ENCODE assay signal across 12 cellular contexts in the genomic region with DNA sequence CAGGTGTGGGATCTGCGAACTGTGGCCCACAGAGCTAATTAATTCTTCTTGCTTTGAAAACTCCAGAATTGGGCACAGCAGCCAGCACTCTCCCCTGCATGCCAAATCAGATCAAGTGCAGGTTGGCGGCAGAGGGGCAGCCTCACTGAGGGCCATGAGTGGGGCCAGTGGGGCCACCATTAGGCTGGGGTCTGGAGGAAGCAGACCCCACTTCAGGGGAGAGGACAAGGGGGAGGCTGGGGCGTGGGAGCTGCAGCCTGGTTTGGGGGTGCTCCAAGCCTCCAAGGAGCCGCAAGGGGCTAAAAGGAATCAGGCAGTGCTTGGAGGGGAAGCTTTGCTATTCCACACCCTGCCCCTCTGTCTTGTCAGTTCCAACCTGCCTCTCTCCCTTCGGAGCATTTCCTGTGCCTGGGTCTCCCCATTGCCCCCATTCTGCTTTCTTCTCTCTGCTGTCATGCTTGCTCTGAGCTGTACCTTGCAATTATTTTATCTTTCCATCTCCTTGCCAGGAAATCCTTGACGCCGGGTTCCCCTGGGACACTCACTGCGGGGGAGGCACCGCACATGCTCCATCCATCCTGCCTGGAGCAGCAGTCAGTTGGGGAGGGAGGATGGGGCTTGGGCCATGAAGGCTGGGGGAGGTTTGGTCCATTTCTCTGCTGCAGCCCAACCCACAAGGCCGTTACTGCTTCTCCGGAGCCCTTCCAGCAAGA. TPM values are rescaled to one million over a fixed set of nuclear protein-coding genes. Genes with fewer than 3 reads are reported as not detected.
DNase-seq lines count a peak whose midpoint lies in the region; ATAC-seq, FAIRE-seq and TF ChIP-seq lines count a peak whose summit lies in the region.
"Had no signal": no experiment of that assay in that cellular context is flagged by ENCODE, and none has a peak within 500 bp of the region (broad histone marks: within the 10 kb centered on the region; RNA-seq: fewer than 3 reads in every experiment).

No MANE protein-coding gene starts in this region.

- H3K79me1 ChIP-seq in H1 (ENCODE audit: low read depth, low read length) (no peaks in the 10 kb centered on the region), trophoblast cell (ENCODE audit: low read length) (no peaks in the 10 kb centered on the region)

- POLR2A ChIA-PET in Panc1 (lab: Charles Lee): interaction anchor here (0.7 kb wide), 1 partner anchor 60 kb away, joined by 4 read pairs; no protein-coding TSS in a partner anchor
- POLR2A ChIA-PET in H1 (lab: Charles Lee; ENCODE audit: partially characterized antibody): interaction anchor here (1.2 to 1.6 kb wide), 3 partner anchors 9 to 90 kb away, joined by 3 to 7 read pairs (median 3); no protein-coding TSS in a partner anchor

- H3K27ac ChIP-seq in Panc1 (ENCODE audit: low read length) (peak overlapping the region; percentile 100), H1 (ENCODE audit: low read depth, low read length) (no peak overlapping the region), trophoblast cell (ENCODE audit: low read depth, low read length) (no peak overlapping the region), psoas muscle (no peak overlapping the region)
- H3K27ac ChIP-seq: tibial artery had no signal

- H3K23me2 ChIP-seq in H1 (ENCODE audit: low read depth, low read length): peaks cover 4% of the 10 kb centered on the region; the same call in 1 of the 2 replicates

- H3K79me2 ChIP-seq in H1 (ENCODE audit: control insufficient read depth in 1 of 2, insufficient read depth in 2 of 2, low read length in 2 of 2): no peaks in the 10 kb centered on the region
- no peaks in the 10 kb centered on the region for H3K79me2 ChIP-seq in trophoblast cell (ENCODE audit: control insufficient read depth, insufficient read depth, low read length, poor library complexity)

- H2BK12ac ChIP-seq in H1 (ENCODE audit: low read depth, low read length): no peak overlapping the region
- H2BK12ac ChIP-seq in trophoblast cell (ENCODE audit: low read length): no peak overlapping the region

- H3K4me2 ChIP-seq in H1 (ENCODE audit: insufficient read depth in 1 of 2, low read depth in 2 of 2, low read length in 2 of 2): no peak overlapping the region
- no peak overlapping the region for H3K4me2 ChIP-seq in trophoblast cell (ENCODE audit: low read length)

- no peak overlapping the region for H2AK5ac ChIP-seq in H1 (ENCODE audit: low read depth, low read length)
- H2AK5ac ChIP-seq in trophoblast cell (ENCODE audit: low read length): no peak overlapping the region

- TF ChIP-seq POLR2A in H1 (IDR thresholded peaks at IDR 0.05; ENCODE audit: control extremely low read depth in 1 of 2, low read depth in 2 of 2, low read length in 2 of 2): no peak

- TF ChIP-seq RAD21 in H1 (IDR thresholded peaks at IDR 0.05 in 1 of 2, conservative IDR thresholded peaks at IDR 0.05 in 1 of 2; ENCODE audit: low read depth in 2 of 2, low read length in 2 of 2): no peak

- H4K91ac ChIP-seq in H1 (replicated peaks; ENCODE audit: insufficient read length, low read length): no peak overlapping the region
- H4K91ac ChIP-seq in trophoblast cell (ENCODE audit: low read depth, low read length): no peak overlapping the region

- BruUV-seq in Panc1 (replicated peaks; lab: Mats Ljungman, UMichigan): no TSS peak

- H3K4ac ChIP-seq in H1 (replicated peaks; ENCODE audit: insufficient read length, low read depth, low read length) (no peak overlapping the region), trophoblast cell (ENCODE audit: low read depth, low read length) (no peak overlapping the region)

- no peak overlapping the region for H3K18ac ChIP-seq in H1 (ENCODE audit: extremely low read depth, low read length)
- H3K18ac ChIP-seq in trophoblast cell (ENCODE audit: low read length): no peak overlapping the region

- H2BK15ac ChIP-seq in H1 (ENCODE audit: low read length): 0 out of 2 replicates have a peak overlapping the region, but pooled peaks have one; percentile 46

- H2BK5ac ChIP-seq in H1 (ENCODE audit: low read depth, low read length): no peak overlapping the region
- no peak overlapping the region for H2BK5ac ChIP-seq in trophoblast cell (ENCODE audit: low read depth, low read length, poor library complexity)

- H3K9ac ChIP-seq in H1 (replicated peaks in 1 of 4; ENCODE audit: extremely low read depth in 1 of 4, low read depth in 3 of 4, low read length in 3 of 4) (no peak overlapping the region), trophoblast cell (ENCODE audit: low read length) (no peak overlapping the region)

- H3K4me3 ChIP-seq in Panc1 (ENCODE audit: low read depth in 2 of 2, low read length in 2 of 2) (no peak overlapping the region), H1 (ENCODE audit: extremely low read depth in 1 of 4, insufficient read depth in 2 of 4, low read depth in 3 of 4, low read length in 4 of 4) (no peak overlapping the region), trophoblast cell (ENCODE audit: low read depth, low read length) (peak overlapping the region; percentile 56), psoas muscle (no peak overlapping the region)
- H3K4me3 ChIP-seq: tibial artery had no signal

- intact Hi-C loops in Panc1 (cut with micrococcal nuclease; ENCODE audit: unreplicated experiment): loop anchor here (2.0 to 5.0 kb wide), 2 partner anchors 63 to 149 kb away; no protein-coding TSS in a partner anchor
- intact Hi-C loops in psoas muscle (cut with DNase I): loop anchor here in 1 of 2 donors (5.0 kb wide), 1 partner anchor 51 kb away; no protein-coding TSS in a partner anchor

- 85% methylated on average over 10 of the region's 11 CpGs; no CpG with 5 or more reads in 1 of the 2 experiments for WGBS in H1 (ENCODE audit: extremely low coverage in 1 of 2, insufficient coverage in 1 of 2, insufficient read length in 1 of 2, insufficient replicate concordance in 2 of 2, low coverage in 1 of 2, low lambda C conversion rate in 2 of 2, missing lambda C conversion rate in 1 of 2), 2 experiments
- no CpG with 5 or more reads among the region's 11 CpGs for WGBS in trophoblast cell (ENCODE audit: extremely low coverage, insufficient coverage, insufficient read length)
- WGBS in psoas muscle, 3 donors: 55 to 61% (median 57%) methylated on average over 11 of the region's 11 CpGs

- H2BK20ac ChIP-seq in H1 (ENCODE audit: low read length): no peak overlapping the region

- H2BK120ac ChIP-seq in H1 (replicated peaks; ENCODE audit: low read depth, low read length) (no peak overlapping the region), trophoblast cell (ENCODE audit: insufficient read depth, low read length, poor library complexity) (no peak overlapping the region)

- H3K27me3 ChIP-seq in Panc1 (ENCODE audit: control insufficient read depth, insufficient read depth, low read length): no peaks in the 10 kb centered on the region
- H3K27me3 ChIP-seq in H1 (replicated peaks in 1 of 4; ENCODE audit: control insufficient read depth in 3 of 4, extremely low read depth in 1 of 4, insufficient read depth in 3 of 4, low read length in 3 of 4): peaks cover 24 to 39% (median 34%) of the 10 kb centered on the region in 4 experiments
- peaks cover 29% of the 10 kb centered on the region for H3K27me3 ChIP-seq in trophoblast cell (ENCODE audit: insufficient read depth, low read length)
- peaks cover 0 to 64% (median 19%) of the 10 kb centered on the region in 3 donors for H3K27me3 ChIP-seq in psoas muscle (ENCODE audit: insufficient read depth in 3 of 3, low read length in 2 of 3)

- H3K23ac ChIP-seq in H1 (ENCODE audit: insufficient read length) (no peak overlapping the region), trophoblast cell (ENCODE audit: low read length) (no peak overlapping the region)

- in situ Hi-C loops in Panc1 (cut with HindIII; ENCODE audit: low pct_unique_long_range_greater_than_20kb, low sequenced_read_pairs): no loop called here

- no peak overlapping the region for H2AFZ ChIP-seq in H1 (ENCODE audit: low read length)
- no peak overlapping the region for H2AFZ ChIP-seq in trophoblast cell (ENCODE audit: insufficient read depth, low read length, poor library complexity)

- H4K20me1 ChIP-seq in H1 (replicated peaks in 1 of 2; ENCODE audit: control insufficient read depth in 1 of 2, insufficient read depth in 2 of 2, low read length in 2 of 2): no peaks in the 10 kb centered on the region

- no peak for TF ChIP-seq EP300 in H1 (IDR thresholded peaks at IDR 0.05; ENCODE audit: borderline replicate concordance in 1 of 2, low read depth in 2 of 2, low read length in 2 of 2)

- H3K14ac ChIP-seq in H1 (ENCODE audit: insufficient read length) (no peak overlapping the region), trophoblast cell (ENCODE audit: low read length) (no peak overlapping the region)

- TF ChIP-seq CTCF in Panc1 (IDR thresholded peaks at IDR 0.05) (no peak), H1 (IDR thresholded peaks at IDR 0.05; ENCODE audit: control extremely low read depth in 1 of 3, insufficient read depth in 1 of 3, low read depth in 1 of 3, low read length in 3 of 3) (no peak), psoas muscle (IDR thresholded peaks at IDR 0.05) (no peak)

- peak; percentile 56 for DNase-seq in NCI-H2171 treated with DMSO at 0.1 percent for 48 hours (lab: John Stamatoyannopoulos, UW)
- DNase-seq in NCI-H2171 (lab: John Stamatoyannopoulos, UW): no peak
- no peak for DNase-seq in Panc1 (ENCODE audit: low read depth, low spot score)
- DNase-seq in H1 (ENCODE audit: low read depth in 1 of 2, low spot score in 2 of 2): no peak
- DNase-seq in trophoblast cell: no peak
- DNase-seq in psoas muscle: no peak
- DNase-seq: hippocampal formation, KG1, tibial artery had no signal

- H3K9me3 ChIP-seq in Panc1 (ENCODE audit: control insufficient read depth, insufficient read depth, low read depth, low read length) (no peaks in the 10 kb centered on the region), H1 (ENCODE audit: insufficient read depth in 2 of 2, low read depth in 1 of 2, low read length in 1 of 2) (no peaks in the 10 kb centered on the region), trophoblast cell (ENCODE audit: insufficient read depth, low read depth, low read length) (peaks cover 3% of the 10 kb centered on the region), psoas muscle (no peaks in the 10 kb centered on the region)
- H3K9me3 ChIP-seq: tibial artery had no signal

- CTCF ChIA-PET in Panc1 (lab: Charles Lee): interaction anchor here (0.5 to 3.8 kb wide), 10 partner anchors 8 to 263 kb away, joined by 3 to 16 read pairs (median 5); no protein-coding TSS in a partner anchor
- CTCF ChIA-PET in H1 (lab: Charles Lee; ENCODE audit: partially characterized antibody): interaction anchor here (0.8 to 17.1 kb wide), 32 partner anchors 6 to 318 kb away, joined by 3 to 404 read pairs (median 14); a partner anchor contains a TSS

- ATAC-seq in Panc1 (peak; percentile 3; the same call in 1 of the 2 replicates), HG02798 (IDR thresholded peaks at IDR 0.05; ENCODE audit: poor library complexity, unreplicated experiment) (no peak), psoas muscle (no peak), GM21619 (IDR thresholded peaks at IDR 0.05; ENCODE audit: unreplicated experiment) (no peak)

- H3K36me3 ChIP-seq in Panc1 (ENCODE audit: control insufficient read depth, insufficient read depth, low read length): no peaks in the 10 kb centered on the region; the same call in 1 of the 2 replicates
- no peaks in the 10 kb centered on the region for H3K36me3 ChIP-seq in H1 (ENCODE audit: control insufficient read depth in 2 of 4, insufficient read depth in 4 of 4, low read length in 3 of 4)
- no peaks in the 10 kb centered on the region for H3K36me3 ChIP-seq in trophoblast cell (ENCODE audit: control insufficient read depth in 1 of 2, insufficient read depth in 2 of 2, low read length in 2 of 2)
- H3K36me3 ChIP-seq in psoas muscle (ENCODE audit: insufficient read depth in 1 of 2, low read depth in 1 of 2): no peaks in the 10 kb centered on the region
- H3K36me3 ChIP-seq: tibial artery had no signal

- no peak overlapping the region for H4K8ac ChIP-seq in H1 (ENCODE audit: extremely low read depth, insufficient read depth, low read length)
- H4K8ac ChIP-seq in trophoblast cell (ENCODE audit: low read depth, low read length): no peak overlapping the region

- H3K4me1 ChIP-seq in Panc1 (ENCODE audit: control insufficient read depth, insufficient read depth, low read length) (peaks cover 90% of the 10 kb centered on the region), H1 (replicated peaks in 1 of 4; ENCODE audit: control insufficient read depth in 3 of 4, insufficient read depth in 4 of 4, low read length in 3 of 4) (peaks cover 0 to 18% (median 10%) of the 10 kb centered on the region in 4 experiments; a peak in 6 of 7 replicates), trophoblast cell (ENCODE audit: control insufficient read depth in 1 of 2, insufficient read depth in 2 of 2, low read length in 2 of 2) (peaks cover 12 to 19% of the 10 kb centered on the region in 2 experiments), psoas muscle (peaks cover 10% of the 10 kb centered on the region)

- no peak overlapping the region for H4K12ac ChIP-seq in trophoblast cell (ENCODE audit: low read depth, low read length)

- no peak for FAIRE-seq in H1 (lab: Jason Lieb, UNC)

- no peak overlapping the region for H3K56ac ChIP-seq in H1 (replicated peaks; ENCODE audit: insufficient read length, low read depth, low read length)

- H4K5ac ChIP-seq in H1 (ENCODE audit: insufficient read length, low read depth, low read length): no peak overlapping the region

RNA-seq across cellular contexts. Expression of a gene that starts 3.3 kb away (rescaled TPM):
- total RNA-seq in Panc1 (2021; ENCODE audit: unreplicated experiment) (128 TPM), psoas muscle (1 to 10 TPM in 2 of 4 donors, under 1 TPM in 2; 0.36 to 1.6 (median 0.94) TPM)
- 188 TPM for polyA plus RNA-seq in Panc1 (2012; ENCODE audit: insufficient read length)
- total RNA-seq in H1 (2021; fragmentation: NEBNext Ultra II Directional; extraction: Animal tissue kit (Norgen Biotek cat#: 25700)): 0.37 and 0.71 TPM in 2 replicates
- polyA plus RNA-seq in H1 (2011; rRNA removed) (0.22 and 0.35 TPM in 2 replicates), psoas muscle (1 to 10 TPM in 1 of 3 donors, under 1 TPM in 2; 0.39 to 1.2 (median 0.45) TPM)
- polyA plus RNA-seq in H1 (2011; cell fraction: cytosol; rRNA removed): 0.40 TPM
- polyA plus RNA-seq in H1 (2011; cell fraction: nucleus; rRNA removed): 2.4 TPM
- 0.54 to 0.84 TPM (median 0.60 TPM) in 4 replicates for polyA plus RNA-seq in H1 (2012, experiment 1 of 2)
- polyA plus RNA-seq in H1 (2012, experiment 2 of 2): 0.17 TPM
- 0.20 TPM for polyA plus RNA-seq in H1 (2013, experiment 1 of 2)
- 0.37 TPM for polyA plus RNA-seq in H1 (2013, experiment 2 of 2)
- 0.35 and 1.1 TPM in 2 replicates for polyA minus RNA-seq in H1 (2011; rRNA and poly(A)+ RNA removed)
- polyA minus RNA-seq in H1 (2011; cell fraction: cytosol; rRNA and poly(A)+ RNA removed): 1.5 TPM
- 0.40 TPM for polyA minus RNA-seq in H1 (2011; cell fraction: nucleus; rRNA and poly(A)+ RNA removed)
- 0.04 and 0.07 TPM in 2 replicates for polyA plus RNA-seq in trophoblast cell (2013)
- total RNA-seq: neural crest cell had no signal

Comparison
In these comparisons a context has a peak if more than half of its experiments do, and no peak if none do; other contexts are left out.
1. RNA of a gene that starts 3.3 kb away (total RNA-seq): 128 TPM in Panc1 (single experiment); 0.36 to 1.6 TPM in psoas muscle and 0.37 to 0.71 TPM in H1; every median in the first group is over 10 times any median in the second.